8 cellular contexts compared by ENCODE assay signal in the genomic region with DNA sequence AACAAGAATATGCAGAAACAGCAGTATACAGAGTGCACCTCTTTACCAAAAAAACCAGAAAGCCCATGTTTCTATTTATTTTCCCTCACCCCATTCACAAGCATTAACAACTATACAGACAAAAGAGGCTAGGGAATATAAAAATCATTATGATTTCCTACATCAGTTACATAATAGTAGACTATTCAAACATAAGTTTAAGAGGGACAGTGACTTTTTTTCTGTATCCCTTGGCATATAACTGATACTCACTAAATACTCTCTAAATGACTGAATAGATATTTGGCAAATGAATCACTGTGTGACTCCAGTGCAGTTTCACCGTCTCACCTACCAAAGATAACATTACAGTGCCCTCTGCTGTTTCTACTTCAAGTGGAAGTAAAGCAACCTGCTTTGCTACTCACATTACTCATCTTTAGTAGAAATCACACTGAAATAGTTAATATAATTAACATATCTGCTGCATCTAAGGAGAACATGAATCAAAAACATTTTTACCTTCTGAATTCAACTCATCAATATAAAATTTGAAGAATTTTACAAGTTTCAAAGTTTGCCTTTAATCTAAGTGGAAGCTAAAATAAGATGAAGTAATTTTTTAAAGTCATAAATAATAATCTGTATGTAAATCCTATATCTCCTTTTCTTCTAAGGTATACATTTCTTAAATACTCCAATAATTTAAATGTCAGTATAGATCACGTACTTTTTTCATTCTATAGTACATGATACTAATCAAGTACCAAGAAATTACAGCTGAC.
DNase-seq lines count a peak whose midpoint lies in the region; ATAC-seq and TF ChIP-seq lines count a peak whose summit lies in the region.

No MANE protein-coding gene starts in this region.

- POLR2A ChIA-PET in activated CD4-positive, alpha-beta T cell treated with anti-CD3 and anti-CD28 coated beads for 36 hours (lab: Charles Lee), result no interaction called here

- peaks cover 8% of the 10 kb centered on the region for H3K36me3 Mint-ChIP-seq in activated CD4-positive, alpha-beta T cell treated with anti-CD3 and anti-CD28 coated beads for 36 hours (ENCODE audit: low read depth)
- H3K36me3 Mint-ChIP-seq in stimulated activated memory B cell treated with anti-CD40 and anti-IgM and Interleukin-4, amounts not matched to agents 10 μg/mL and 1 μg/mL and 100 μg/mL, for 72 hours, result peaks cover 17% of the 10 kb centered on the region

- peaks cover 33% of the 10 kb centered on the region for H3K4me1 Mint-ChIP-seq in activated CD4-positive, alpha-beta T cell treated with anti-CD3 and anti-CD28 coated beads for 36 hours
- H3K4me1 Mint-ChIP-seq in stimulated activated memory B cell treated with anti-CD40 and anti-IgM and Interleukin-4, amounts not matched to agents 10 μg/mL and 1 μg/mL and 100 μg/mL, for 72 hours, result peaks cover 13% of the 10 kb centered on the region

- peak; percentile 31 for DNase-seq in activated CD4-positive, alpha-beta T cell treated with anti-CD3 and anti-CD28 coated beads for 36 hours
- DNase-seq in activated CD4-positive, alpha-beta T cell treated with anti-CD3 and anti-CD28 coated beads, Interleukin-2, amount 50 U/mL, for 1 hour, result no peak
- DNase-seq in HK-2 (ENCODE audit: unreplicated experiment) (peak; percentile 29), NCI-H774 (lab: John Stamatoyannopoulos, UW) (peak; percentile 51), astrocyte of the cerebellum (ENCODE audit: low read depth) (peak; percentile 86), iPS-NIHi11 (ENCODE audit: low spot score) (peak; percentile 49)

- H3K9me3 Mint-ChIP-seq in activated CD4-positive, alpha-beta T cell treated with anti-CD3 and anti-CD28 coated beads for 36 hours (ENCODE audit: low read depth), result no peaks in the 10 kb centered on the region
- H3K9me3 Mint-ChIP-seq in stimulated activated memory B cell treated with anti-CD40 and anti-IgM and Interleukin-4, amounts not matched to agents 10 μg/mL and 1 μg/mL and 100 μg/mL, for 72 hours, result no peaks in the 10 kb centered on the region

- ATAC-seq in activated CD4-positive, alpha-beta T cell treated with anti-CD3 and anti-CD28 coated beads for 36 hours, result peak; percentile 99
- ATAC-seq in GM21526 (IDR thresholded peaks at IDR 0.05; ENCODE audit: low FRiP score, unreplicated experiment), result peak; percentile 98
- ATAC-seq in stimulated activated memory B cell treated with anti-CD40 and anti-IgM and Interleukin-4, amounts not matched to agents 10 μg/mL and 1 μg/mL and 100 μg/mL, for 72 hours, result peak; percentile 79

- in situ Hi-C loops in astrocyte of the cerebellum (cut with HindIII; ENCODE audit: low sequenced_read_pairs), result no loop called here

- H3K4me3 ChIP-seq in astrocyte of the cerebellum (ENCODE audit: low read depth, low read length), result no peak overlapping the region

- H3K4me3 Mint-ChIP-seq in activated CD4-positive, alpha-beta T cell treated with anti-CD3 and anti-CD28 coated beads for 36 hours, result no peak overlapping the region
- H3K4me3 Mint-ChIP-seq in stimulated activated memory B cell treated with anti-CD40 and anti-IgM and Interleukin-4, amounts not matched to agents 10 μg/mL and 1 μg/mL and 100 μg/mL, for 72 hours, result no peak overlapping the region

- no peak overlapping the region for H3K27ac Mint-ChIP-seq in activated CD4-positive, alpha-beta T cell treated with anti-CD3 and anti-CD28 coated beads for 36 hours
- no peak overlapping the region for H3K27ac Mint-ChIP-seq in stimulated activated memory B cell treated with anti-CD40 and anti-IgM and Interleukin-4, amounts not matched to agents 10 μg/mL and 1 μg/mL and 100 μg/mL, for 72 hours

- H3K27me3 Mint-ChIP-seq in activated CD4-positive, alpha-beta T cell treated with anti-CD3 and anti-CD28 coated beads for 36 hours, result no peaks in the 10 kb centered on the region
- no peaks in the 10 kb centered on the region for H3K27me3 Mint-ChIP-seq in stimulated activated memory B cell treated with anti-CD40 and anti-IgM and Interleukin-4, amounts not matched to agents 10 μg/mL and 1 μg/mL and 100 μg/mL, for 72 hours

- peak; percentile 66 for TF ChIP-seq CTCF in astrocyte of the cerebellum (IDR thresholded peaks at IDR 0.05; ENCODE audit: low read depth, low read length, missing control alignments)

- CTCF ChIA-PET in activated CD4-positive, alpha-beta T cell treated with anti-CD3 and anti-CD28 coated beads for 36 hours (lab: Charles Lee), result interaction anchor here (0.6 to 3.0 kb wide), 23 partner anchors 8 to 970 kb away, joined by 3 to 23 read pairs (median 3); a partner anchor contains a TSS

- intact Hi-C loops in activated CD4-positive, alpha-beta T cell treated with anti-CD3 and anti-CD28 coated beads for 36 hours (cut with DNase I, micrococcal nuclease), result loop anchor here (1.0 to 10.0 kb wide), 10 partner anchors 102 to 1123 kb away; a partner anchor contains a TSS
